In genomic region chr6:42165016-42165415, GRCh38 we compare ENCODE assay signal across 20 cellular contexts. TPM values are rescaled to one million over a fixed set of nuclear protein-coding genes. Genes with fewer than 3 reads are reported as not detected.
DNase-seq lines count a peak whose midpoint lies in the region; TF ChIP-seq lines count a peak whose summit lies in the region.
"Had no signal": no experiment of that assay in that cellular context is flagged by ENCODE, and none has a peak within 500 bp of the region (broad histone marks: within the 10 kb centered on the region; RNA-seq: fewer than 3 reads in every experiment).

No MANE protein-coding gene starts in this region.

- no peak for TF ChIP-seq POLR2A in sigmoid colon (IDR thresholded peaks at IDR 0.05)

- peak overlapping the region; percentile 42 to 60 for H2BK12ac ChIP-seq in mesenchymal stem cell (ENCODE audit: low read length in 2 of 2)

- no peaks in the 10 kb centered on the region for H4K20me1 ChIP-seq in Karpas-422 (ENCODE audit: insufficient read depth, low read depth, low read length)

- no peaks in the 10 kb centered on the region for H3K27me3 ChIP-seq in mesenchymal stem cell (ENCODE audit: control insufficient read depth in 1 of 2, insufficient read depth in 1 of 2, low read length in 2 of 2)
- H3K27me3 ChIP-seq in Karpas-422 (ENCODE audit: low read length): no peaks in the 10 kb centered on the region
- H3K27me3 ChIP-seq in sigmoid colon: no peaks in the 10 kb centered on the region
- H3K27me3 ChIP-seq: gastrocnemius medialis, right lobe of liver had no signal

- H3K18ac ChIP-seq in mesenchymal stem cell (ENCODE audit: low read depth in 1 of 2, low read length in 2 of 2): no peak overlapping the region

- no peak for TF ChIP-seq EP300 in sigmoid colon (IDR thresholded peaks at IDR 0.05)

- peak overlapping the region; percentile 63 for H2BK15ac ChIP-seq in mesenchymal stem cell (ENCODE audit: low read depth, poor library complexity, severe bottlenecking)

- no peaks in the 10 kb centered on the region for H3K9me2 ChIP-seq in Karpas-422 (replicated peaks; ENCODE audit: insufficient read depth, low read length)

- H4K91ac ChIP-seq in mesenchymal stem cell (ENCODE audit: low read length): no peak overlapping the region

- H2AK5ac ChIP-seq in mesenchymal stem cell (ENCODE audit: low read length, severe bottlenecking): peak overlapping the region; percentile 99

- H3K36me3 ChIP-seq in mesenchymal stem cell (ENCODE audit: control insufficient read depth in 1 of 2, insufficient read depth in 2 of 2, low read depth in 1 of 2, low read length in 2 of 2) (no peaks in the 10 kb centered on the region), Karpas-422 (ENCODE audit: insufficient read depth, low read length) (no peaks in the 10 kb centered on the region), sigmoid colon (no peaks in the 10 kb centered on the region)
- H3K36me3 ChIP-seq: gastrocnemius medialis, right lobe of liver had no signal

- H3K4me3 ChIP-seq in AG10803 (ENCODE audit: low read length) (no peak overlapping the region), mesenchymal stem cell (ENCODE audit: insufficient read depth in 1 of 2, low read depth in 1 of 2, low read length in 2 of 2) (no peak overlapping the region), Karpas-422 (ENCODE audit: low read length) (no peak overlapping the region), sigmoid colon (no peak overlapping the region)
- H3K4me3 ChIP-seq: gastrocnemius medialis, right lobe of liver had no signal

- H3K27ac ChIP-seq in mesenchymal stem cell (ENCODE audit: low read length, poor library complexity, severe bottlenecking): peak overlapping the region; percentile 85
- H3K27ac ChIP-seq in Karpas-422 (ENCODE audit: low read length): no peak overlapping the region
- no peak overlapping the region for H3K27ac ChIP-seq in sigmoid colon
- H3K27ac ChIP-seq: gastrocnemius medialis, right lobe of liver had no signal

- H4K8ac ChIP-seq in mesenchymal stem cell (ENCODE audit: low read length): peak overlapping the region; percentile 76

- H3K9me3 ChIP-seq in mesenchymal stem cell (ENCODE audit: control insufficient read depth, low read length): no peaks in the 10 kb centered on the region
- no peaks in the 10 kb centered on the region for H3K9me3 ChIP-seq in Karpas-422 (ENCODE audit: low read length)
- H3K9me3 ChIP-seq in sigmoid colon: no peaks in the 10 kb centered on the region
- H3K9me3 ChIP-seq: gastrocnemius medialis, right lobe of liver had no signal

- H3K23ac ChIP-seq in mesenchymal stem cell (ENCODE audit: low read length in 2 of 2): no peak overlapping the region

- H3K79me2 ChIP-seq in Karpas-422 (ENCODE audit: low read length): no peaks in the 10 kb centered on the region

- intact Hi-C loops in sigmoid colon (cut with DNase I): no loop called here

- H2BK5ac ChIP-seq in mesenchymal stem cell (ENCODE audit: low read depth, low read length, poor library complexity, severe bottlenecking): peak overlapping the region; percentile 15

- H3K9ac ChIP-seq in mesenchymal stem cell (ENCODE audit: low read length) (no peak overlapping the region), Karpas-422 (ENCODE audit: low read length) (no peak overlapping the region)

- TF ChIP-seq CTCF in AG10803 (conservative IDR thresholded peaks at IDR 0.05; ENCODE audit: low read length) (no peak), sigmoid colon (IDR thresholded peaks at IDR 0.05) (no peak)

- H3K79me1 ChIP-seq in mesenchymal stem cell (replicated peaks; ENCODE audit: low read length, poor library complexity, severe bottlenecking): no peaks in the 10 kb centered on the region

- no peak overlapping the region for H2BK120ac ChIP-seq in mesenchymal stem cell (ENCODE audit: low read depth, low read length)

- H3K4me1 ChIP-seq in mesenchymal stem cell (ENCODE audit: control insufficient read depth, insufficient read depth, low read depth, low read length): peaks cover 20% of the 10 kb centered on the region
- H3K4me1 ChIP-seq in Karpas-422 (ENCODE audit: low read length): peaks cover 9% of the 10 kb centered on the region
- no peaks in the 10 kb centered on the region for H3K4me1 ChIP-seq in sigmoid colon
- H3K4me1 ChIP-seq: gastrocnemius medialis, right lobe of liver had no signal

- peak overlapping the region; percentile 49 for H3K4me2 ChIP-seq in mesenchymal stem cell (ENCODE audit: low read length, poor library complexity, severe bottlenecking)
- H3K4me2 ChIP-seq in Karpas-422 (ENCODE audit: low read depth, low read length, poor library complexity, severe bottlenecking): no peak overlapping the region

- H2AFZ ChIP-seq in mesenchymal stem cell (ENCODE audit: low read depth, low read length): no peak overlapping the region
- H2AFZ ChIP-seq in Karpas-422 (ENCODE audit: low read length): no peak overlapping the region

- DNase-seq in AG10803 (ENCODE audit: low read depth) (peak; percentile 92), HT1080 (ENCODE audit: low read depth) (peak; percentile 17), cerebellar cortex (ENCODE audit: low spot score) (peak; percentile 70), mesenchymal stem cell (peak; percentile 44), NCI-H446 (lab: John Stamatoyannopoulos, UW) (no peak), Karpas-422 (no peak), midbrain (lab: John Stamatoyannopoulos, UW) (no peak), sigmoid colon (no peak)
- DNase-seq: activated CD4-positive, alpha-beta T cell treated with anti-CD3 and anti-CD28 coated beads, Interleukin-2, amount 50 U/mL, for 1 hour; activated gamma-delta T cell treated with Interleukin-2 at 50 U/mL for 16 hours; gastrocnemius medialis; NCI-H187; occipital lobe; Right ventricle myocardium superior; stimulated activated naive CD4-positive, alpha-beta T cell; T-helper 1 cell; trophoblast cell had no signal

- peak overlapping the region in 1 of 2 experiments; percentile 6 for H3K4ac ChIP-seq in mesenchymal stem cell (ENCODE audit: low read depth in 1 of 2, low read length in 2 of 2)

- no peak overlapping the region for H3K14ac ChIP-seq in mesenchymal stem cell (ENCODE audit: low read length in 2 of 2)

- WGBS in mesenchymal stem cell: 78% methylated on average over 9 of the region's 9 CpGs
- 87 to 92% methylated on average over 9 of the region's 9 CpGs for WGBS in sigmoid colon, 2 donors

RNA-seq across cellular contexts. Expression of gene GUCA1A, which starts 8.1 kb away (rescaled TPM):
- total RNA-seq in HT1080 (2014; rRNA removed; shearing (Covaris generic)): not detected in 2 replicates
- polyA plus RNA-seq in HT1080 (2015; cell fraction: cytosol; rRNA removed): not detected in 2 replicates
- polyA plus RNA-seq in HT1080 (2015; cell fraction: nucleus; rRNA removed): not detected in 2 replicates
- polyA plus RNA-seq in mesenchymal stem cell (2013, experiment 1 of 2): 0.19 TPM
- 0.05 TPM for polyA plus RNA-seq in mesenchymal stem cell (2013, experiment 2 of 2)
- total RNA-seq in Karpas-422 (2014; rRNA removed; shearing (Covaris generic); ENCODE audit: low replicate concordance): not detected in 2 replicates
- under 1 TPM in 1 of 4 donors, not detected in 3; 0.36 TPM for total RNA-seq in sigmoid colon
- under 1 TPM in 1 of 3 donors, not detected in 2; 0.15 TPM for polyA plus RNA-seq in sigmoid colon
- total RNA-seq: gastrocnemius medialis, left lobe of liver, NCI-H460, right lobe of liver, Right ventricle myocardium superior had no signal

RNA-seq across cellular contexts. Expression of gene C6orf132, which starts 22.6 kb away (rescaled TPM):
- total RNA-seq in HT1080 (2014; rRNA removed; shearing (Covaris generic)): not detected in 2 replicates
- not detected in 2 replicates for polyA plus RNA-seq in HT1080 (2015; cell fraction: cytosol; rRNA removed)
- not detected in 2 replicates for polyA plus RNA-seq in HT1080 (2015; cell fraction: nucleus; rRNA removed)
- 2.1 TPM for polyA plus RNA-seq in mesenchymal stem cell (2013, experiment 1 of 2)
- 2.2 TPM for polyA plus RNA-seq in mesenchymal stem cell (2013, experiment 2 of 2)
- 0.11 and 0.83 TPM in 2 replicates for total RNA-seq in Karpas-422 (2014; rRNA removed; shearing (Covaris generic); ENCODE audit: low replicate concordance)
- 1 to 10 TPM in 1 of 4 donors, under 1 TPM in 2, not detected in 1; 0.33 to 3.3 (median 0.71) TPM for total RNA-seq in sigmoid colon
- polyA plus RNA-seq in sigmoid colon: 10 to 100 TPM; 38.5 to 91.3 (median 87.1) TPM
- total RNA-seq: NCI-H460, occipital lobe had no signal

RNA-seq across cellular contexts. Expression of gene GUCA1B, which starts 29.7 kb away (rescaled TPM):
- 0.07 TPM in 1 of 2 replicates, not detected in the other for total RNA-seq in HT1080 (2014; rRNA removed; shearing (Covaris generic))
- polyA plus RNA-seq in HT1080 (2015; cell fraction: cytosol; rRNA removed): 0.11 and 0.65 TPM in 2 replicates
- polyA plus RNA-seq in HT1080 (2015; cell fraction: nucleus; rRNA removed): 0.97 and 1.2 TPM in 2 replicates
- 0.32 TPM for polyA plus RNA-seq in mesenchymal stem cell (2013, experiment 1 of 2)
- polyA plus RNA-seq in mesenchymal stem cell (2013, experiment 2 of 2): 0.29 TPM
- total RNA-seq in Karpas-422 (2014; rRNA removed; shearing (Covaris generic); ENCODE audit: low replicate concordance): not detected in 2 replicates
- 1 to 10 TPM in 1 of 4 donors, under 1 TPM in 2, not detected in 1; 0.36 to 2.8 (median 0.82) TPM for total RNA-seq in sigmoid colon
- under 1 TPM in 1 of 3 donors, not detected in 2; 0.82 TPM for polyA plus RNA-seq in sigmoid colon
- total RNA-seq: occipital lobe had no signal

RNA-seq across cellular contexts. Expression of gene MRPS10, which starts 52.6 kb away (rescaled TPM):
- total RNA-seq in HT1080 (2014; rRNA removed; shearing (Covaris generic)): 60.2 and 76.1 TPM in 2 replicates
- polyA plus RNA-seq in HT1080 (2015; cell fraction: cytosol; rRNA removed): 114 and 119 TPM in 2 replicates
- 51.0 and 53.3 TPM in 2 replicates for polyA plus RNA-seq in HT1080 (2015; cell fraction: nucleus; rRNA removed)
- 39.7 TPM for polyA plus RNA-seq in mesenchymal stem cell (2013, experiment 1 of 2)
- polyA plus RNA-seq in mesenchymal stem cell (2013, experiment 2 of 2): 41.1 TPM
- total RNA-seq in Karpas-422 (2014; rRNA removed; shearing (Covaris generic); ENCODE audit: low replicate concordance): 34.7 and 54.2 TPM in 2 replicates
- 10 to 100 TPM; 27.7 to 35.2 (median 32.8) TPM for total RNA-seq in sigmoid colon
- 10 to 100 TPM; 28.8 to 41.4 (median 33.0) TPM for polyA plus RNA-seq in sigmoid colon

Comparison
In these comparisons a context has a peak if more than half of its experiments do, and no peak if none do; other contexts are left out.
1. DNase-seq: peak in AG10803 (single experiment), HT1080 (single experiment), cerebellar cortex (single experiment) and mesenchymal stem cell (single experiment); none in NCI-H446 (0 of 2), Karpas-422 (single experiment), midbrain (single experiment) and sigmoid colon (single experiment).